Comparison of ENCODE assay signal across 17 cellular contexts in genomic region chr9:37923796-37924430, GRCh38.
"Had no signal": no experiment of that assay in that cellular context is flagged by ENCODE, and none has a peak within 500 bp of the region (broad histone marks: within the 10 kb centered on the region; RNA-seq: fewer than 3 reads in every experiment).

No MANE protein-coding gene starts in this region.

- H3K27me3 ChIP-seq: esophagus squamous epithelium, heart right ventricle, ovary, thyroid gland had no signal

- DNase-seq: activated CD4-positive, alpha-beta T cell treated with anti-CD3 and anti-CD28 coated beads, Interleukin-2, amount 50 U/mL, for 1 hour; activated CD4-positive, CD25-positive, alpha-beta regulatory T cell treated with anti-CD3 and anti-CD28 coated beads, Interleukin-2, amount 50 U/mL, for 72 hours; activated CD8-positive, alpha-beta memory T cell treated with anti-CD3 and anti-CD28 coated beads, Interleukin-2, amount 50 U/mL, for 4 hours; activated naive CD4-positive, alpha-beta T cell treated with anti-CD3 and anti-CD28 coated beads, Interleukin-2, amount 50 U/mL, for 16 hours; activated T-cell treated with anti-CD3 and anti-CD28 coated beads, Interleukin-2, amount 50 U/mL, for 4 hours; effector CD4-positive, alpha-beta T cell; esophagus squamous epithelium; heart right ventricle; immature natural killer cell; left ventricle myocardium superior; mucosa of descending colon; naive B cell; stimulated activated CD8-positive, alpha-beta memory T cell treated with anti-CD3 and anti-CD28 coated beads, Interleukin-4, amount 100 ng/mL, for 48 hours; stimulated activated naive CD4-positive, alpha-beta T cell treated with Interleukin-2 at 50 U/mL for 16 hours; thyroid gland had no signal

- H3K4me3 ChIP-seq: esophagus squamous epithelium, heart right ventricle, mucosa of descending colon, ovary, thyroid gland had no signal

- H3K9me3 ChIP-seq: esophagus squamous epithelium, heart right ventricle, mucosa of descending colon, ovary, thyroid gland had no signal

- H3K27ac ChIP-seq: heart right ventricle, ovary, thyroid gland had no signal

- H3K36me3 ChIP-seq: ovary, thyroid gland had no signal

- FAIRE-seq: urothelium cell line had no signal
